8 cellular contexts compared by ENCODE assay signal in genomic region chr17:6421700-6422604, GRCh38.
A peak's percentile ranks its signal among the peaks of the same experiment; 100 is the strongest.
DNase-seq lines count a peak whose midpoint lies in the region; ATAC-seq lines count a peak whose summit lies in the region.

No MANE protein-coding gene starts in this region.

- H3K27ac Mint-ChIP-seq in central memory CD8-positive, alpha-beta T cell (ENCODE audit: low read depth): no peak overlapping the region

- peak; percentile 55 to 71 for ATAC-seq in activated CD4-positive, CD25-positive, alpha-beta regulatory T cell treated with anti-CD3 and anti-CD28 coated beads, Interleukin-2, amount 50 U/mL, for 24 hours
- no peak for ATAC-seq in central memory CD8-positive, alpha-beta T cell (replicated peaks; ENCODE audit: extremely low read depth, poor library complexity, severe bottlenecking)
- no peak for ATAC-seq in GM18517 (IDR thresholded peaks at IDR 0.05; ENCODE audit: unreplicated experiment)

- DNase-seq in activated gamma-delta T cell treated with Interleukin-2 at 50 U/mL for 16 hours (peak; percentile 67), activated gamma-delta T cell (lab: John Stamatoyannopoulos, UW) (no peak), NCI-H2196 treated with DMSO at 0.1 percent for 48 hours (lab: John Stamatoyannopoulos, UW; ENCODE audit: unreplicated experiment) (peak; percentile 42), left kidney (ENCODE audit: low read depth, low spot score) (peak; percentile 92)
- peak; percentile 31 to 52 for DNase-seq in central memory CD8-positive, alpha-beta T cell (ENCODE audit: low spot score in 2 of 2)
- peak; percentile 59 to 73 for DNase-seq in stimulated activated CD4-positive, alpha-beta T cell treated with anti-CD3 and anti-CD28 coated beads, Interleukin-4, amount 100 ng/mL, for 4 hours

- peaks cover 10% of the 10 kb centered on the region for H3K4me1 Mint-ChIP-seq in central memory CD8-positive, alpha-beta T cell

- no peaks in the 10 kb centered on the region for H3K9me3 Mint-ChIP-seq in central memory CD8-positive, alpha-beta T cell

- H3K4me3 Mint-ChIP-seq in central memory CD8-positive, alpha-beta T cell: no peak overlapping the region

- H3K27me3 Mint-ChIP-seq in central memory CD8-positive, alpha-beta T cell: peaks cover 49% of the 10 kb centered on the region

- H3K36me3 Mint-ChIP-seq in central memory CD8-positive, alpha-beta T cell (ENCODE audit: insufficient read depth): peaks cover 3% of the 10 kb centered on the region

Comparison
In these comparisons a context has a peak if more than half of its experiments do, and no peak if none do; other contexts are left out.
1. ATAC-seq: peak in activated CD4-positive, CD25-positive, alpha-beta regulatory T cell treated with anti-CD3 and anti-CD28 coated beads, Interleukin-2, amount 50 U/mL, for 24 hours (2 of 2); none in central memory CD8-positive, alpha-beta T cell (single experiment) and GM18517 (single experiment).